ENCODE assay signal across 8 cellular contexts in the genomic region with DNA sequence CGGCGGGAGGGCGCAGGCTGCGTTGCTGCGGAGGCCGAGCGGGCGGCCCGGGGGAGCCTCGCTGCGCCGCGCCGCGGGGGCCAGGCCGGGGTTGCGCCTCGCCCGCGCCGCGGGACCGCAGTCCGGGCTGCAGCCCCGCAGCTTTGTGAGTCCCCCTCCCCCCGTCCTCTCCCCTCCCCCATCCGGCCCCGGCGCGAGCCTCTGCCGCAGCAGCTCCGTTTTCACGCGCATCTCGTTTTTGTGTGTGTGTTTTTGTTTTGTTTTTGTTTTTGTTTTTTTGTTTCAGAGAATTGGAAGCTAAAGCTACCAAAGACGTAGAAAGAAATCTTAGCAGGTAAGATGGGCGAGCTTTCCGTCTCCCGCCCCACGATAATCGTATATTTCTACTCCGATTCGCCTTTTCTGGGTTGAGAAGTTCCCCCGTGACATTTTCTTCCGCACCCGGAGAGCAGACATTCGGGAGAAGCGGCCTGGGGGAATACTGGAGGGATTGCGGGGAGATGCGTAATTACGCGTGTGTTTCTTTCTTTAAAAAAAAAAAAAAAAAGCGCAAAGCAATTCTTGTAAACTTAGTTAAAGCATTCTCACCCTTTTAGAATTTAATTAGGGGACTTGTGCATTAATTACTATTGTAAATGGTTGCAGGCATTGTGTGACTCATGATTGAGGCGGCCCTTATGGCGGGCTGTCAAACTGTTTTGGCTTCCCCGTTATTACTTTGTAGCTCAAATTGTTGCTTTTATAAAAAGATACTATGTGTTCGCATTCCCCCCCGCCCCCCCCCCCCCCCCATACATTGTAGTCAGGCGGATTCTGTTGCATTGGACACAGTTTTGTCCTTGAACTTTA. TPM values are rescaled to one million over a fixed set of nuclear protein-coding genes. Genes with fewer than 3 reads are reported as not detected.
DNase-seq lines count a peak whose midpoint lies in the region; ATAC-seq, FAIRE-seq and TF ChIP-seq lines count a peak whose summit lies in the region.

No MANE protein-coding gene starts in this region.

- TF ChIP-seq POLR2A in ovary (IDR thresholded peaks at IDR 0.05) = no peak

- peak overlapping the region; percentile 81 for H3K4me3 ChIP-seq in ovary

- TF ChIP-seq CTCF in ovary (IDR thresholded peaks at IDR 0.05) = no peak

- no peaks in the 10 kb centered on the region for H3K36me3 ChIP-seq in ovary

- TF ChIP-seq EP300 in ovary (IDR thresholded peaks at IDR 0.05) = no peak

- H3K4me1 ChIP-seq in ovary (ENCODE audit: insufficient read depth) = peaks cover 14% of the 10 kb centered on the region

- FAIRE-seq in frontal cortex (lab: Jason Lieb, UNC) = no peak

- ATAC-seq in GM19351 (IDR thresholded peaks at IDR 0.05; ENCODE audit: unreplicated experiment) (peak; percentile 18), GM18861 (IDR thresholded peaks at IDR 0.05; ENCODE audit: unreplicated experiment) (no peak)

- H3K27me3 ChIP-seq in ovary = no peaks in the 10 kb centered on the region

- no peaks in the 10 kb centered on the region for H3K9me3 ChIP-seq in ovary

- peak; percentile 43 for DNase-seq in AG20443 (ENCODE audit: low spot score)
- peak; percentile 14 for DNase-seq in NCI-H526 treated with DMSO at 0.1 percent for 48 hours (lab: John Stamatoyannopoulos, UW)
- DNase-seq in activated gamma-delta T cell (lab: John Stamatoyannopoulos, UW) = peak; percentile 41
- DNase-seq in frontal cortex (ENCODE audit: low spot score in 2 of 2) = peak; percentile 27 to 39
- peak in 4 of 5 donors; percentile 38 to 62 (median 50) for DNase-seq in ovary
- no peak for DNase-seq in cerebellum (ENCODE audit: low spot score)

- 0 to 1% (median 0%) methylated on average over 54 to 59 of the region's 59 CpGs for WGBS in ovary, 3 donors

- peak overlapping the region; percentile 93 to 96 for H3K27ac ChIP-seq in ovary

- intact Hi-C loops in ovary (cut with DNase I) = loop anchor here in 2 of 4 donors (10.0 kb wide), 2 partner anchors 55 to 185 kb away; no protein-coding TSS in a partner anchor

RNA-seq across cellular contexts. Expression of a gene that starts 0.7 kb away (rescaled TPM):
- 53.8 TPM for total RNA-seq in frontal cortex
- 10 to 100 TPM; 29.0 to 80.7 (median 60.4) TPM for total RNA-seq in ovary
- 10 to 100 TPM; 22.1 to 38.3 TPM for polyA plus RNA-seq in ovary
- total RNA-seq in cerebellum = 119 TPM
